In genomic region chrX:135421537-135421931, GRCh38 we compare ENCODE assay signal across 8 cellular contexts. TPM values are rescaled to one million over a fixed set of nuclear protein-coding genes. Genes with fewer than 3 reads are reported as not detected.
DNase-seq lines count a peak whose midpoint lies in the region; ATAC-seq, FAIRE-seq and TF ChIP-seq lines count a peak whose summit lies in the region.

No MANE protein-coding gene starts in this region.

- peak; percentile 92 for ATAC-seq in GM21576 (IDR thresholded peaks at IDR 0.05; ENCODE audit: unreplicated experiment)
- peak; percentile 94 for ATAC-seq in IMR-90 (ENCODE audit: low read depth)
- peak; percentile 85 for ATAC-seq in stimulated activated naive CD8-positive, alpha-beta T cell treated with anti-CD3 and anti-CD28 coated beads, Interleukin-15, amount 100 ng/mL, for 72 hours

- H3K4me1 ChIP-seq in IMR-90 (ENCODE audit: control insufficient read depth, insufficient read depth, low read length) (no peaks in the 10 kb centered on the region), neuron (ENCODE audit: insufficient read depth, low read length) (no peaks in the 10 kb centered on the region)

- H3K4me3 ChIP-seq in IMR-90 (ENCODE audit: insufficient read depth, low read depth, low read length) (peak overlapping the region; percentile 34), neuron (ENCODE audit: low read length) (peak overlapping the region; percentile 51)

- H2AK9ac ChIP-seq in IMR-90 (replicated peaks; ENCODE audit: low read depth, low read length, poor library complexity) = no peak overlapping the region

- no peak overlapping the region for H3K23ac ChIP-seq in IMR-90 (ENCODE audit: low read depth, low read length)

- no peak overlapping the region for H3K18ac ChIP-seq in IMR-90 (ENCODE audit: low read depth, low read length)

- intact Hi-C loops in IMR-90 (cut with micrococcal nuclease) = no loop called here
- intact Hi-C loops in activated T-helper 2 cell treated with anti-CD3 and anti-CD28 coated beads, Interferon-gamma antibody, Interleukin-2, Interleukin-4, amounts not matched to agents 10 μg/mL and 5 μg/mL and 100 μg/mL, durations not matched to agents 14 hours and 24 hours and 36 hours (cut with micrococcal nuclease) = loop anchor here (5.0 kb wide), 2 partner anchors 39 to 124 kb away; no protein-coding TSS in a partner anchor

- CTCF ChIA-PET in IMR-90 (lab: Yijun Ruan, JAX) = interaction anchor here (0.6 kb wide), 1 partner anchor 947 kb away, joined by 3 read pairs; no protein-coding TSS in a partner anchor

- no peak overlapping the region for H4K91ac ChIP-seq in IMR-90 (ENCODE audit: insufficient read depth, low read depth, low read length)

- H3K4ac ChIP-seq in IMR-90 (ENCODE audit: low read depth, low read length) = no peak overlapping the region

- peak overlapping the region; percentile 18 for H3K4me3 Mint-ChIP-seq in activated T-helper 2 cell treated with anti-CD3 and anti-CD28 coated beads, Interferon-gamma antibody, Interleukin-2, Interleukin-4, amounts not matched to agents 10 μg/mL and 5 μg/mL and 100 μg/mL, durations not matched to agents 14 hours and 24 hours and 36 hours (ENCODE audit: low read depth)
- H3K4me3 Mint-ChIP-seq in stimulated activated naive CD8-positive, alpha-beta T cell treated with anti-CD3 and anti-CD28 coated beads, Interleukin-15, amount 100 ng/mL, for 72 hours = peak overlapping the region; percentile 58 to 71

- no peak overlapping the region for H2BK5ac ChIP-seq in IMR-90 (ENCODE audit: low read depth, low read length, poor library complexity, severe bottlenecking)

- no peak overlapping the region for H3K14ac ChIP-seq in IMR-90 (replicated peaks; ENCODE audit: low read depth, low read length)

- H4K20me1 ChIP-seq in IMR-90 (ENCODE audit: insufficient read depth, low read length) = no peaks in the 10 kb centered on the region

- H2AFZ ChIP-seq in IMR-90 (replicated peaks; ENCODE audit: low read length, poor library complexity) (peak overlapping the region; percentile 80), neuron (ENCODE audit: low read depth, low read length) (no peak overlapping the region)

- POLR2A ChIA-PET in IMR-90 (lab: Charles Lee; ENCODE audit: unreplicated experiment) = no interaction called here

- H3K27me3 ChIP-seq in IMR-90 (ENCODE audit: control insufficient read depth, insufficient read depth, low read length) (peaks cover 8% of the 10 kb centered on the region; the same call in 1 of the 2 replicates), neuron (ENCODE audit: insufficient read depth, low read length) (no peaks in the 10 kb centered on the region)

- no peaks in the 10 kb centered on the region for H3K79me1 ChIP-seq in IMR-90 (ENCODE audit: low read depth in 1 of 2, low read length in 2 of 2)

- 50% methylated on average over 6 of the region's 29 CpGs; no CpG with 5 or more reads in 1 of the 2 experiments for WGBS in IMR-90 (ENCODE audit: extremely low coverage in 2 of 2, insufficient read length in 1 of 2), 2 experiments

- H3K4me2 ChIP-seq in IMR-90 (ENCODE audit: low read depth, low read length) = peak overlapping the region; percentile 22; the same call in 1 of the 2 replicates

- no peak overlapping the region for H3K27ac Mint-ChIP-seq in activated T-helper 2 cell treated with anti-CD3 and anti-CD28 coated beads, Interferon-gamma antibody, Interleukin-2, Interleukin-4, amounts not matched to agents 10 μg/mL and 5 μg/mL and 100 μg/mL, durations not matched to agents 14 hours and 24 hours and 36 hours
- H3K27ac Mint-ChIP-seq in stimulated activated naive CD8-positive, alpha-beta T cell treated with anti-CD3 and anti-CD28 coated beads, Interleukin-15, amount 100 ng/mL, for 72 hours = no peak overlapping the region

- no peak overlapping the region for H2BK120ac ChIP-seq in IMR-90 (ENCODE audit: low read depth, low read length)

- H4K5ac ChIP-seq in IMR-90 (ENCODE audit: low read depth, low read length) = no peak overlapping the region

- H3K27me3 Mint-ChIP-seq in activated T-helper 2 cell treated with anti-CD3 and anti-CD28 coated beads, Interferon-gamma antibody, Interleukin-2, Interleukin-4, amounts not matched to agents 10 μg/mL and 5 μg/mL and 100 μg/mL, durations not matched to agents 14 hours and 24 hours and 36 hours (ENCODE audit: low read depth) = peaks cover 22% of the 10 kb centered on the region
- no peaks in the 10 kb centered on the region for H3K27me3 Mint-ChIP-seq in stimulated activated naive CD8-positive, alpha-beta T cell treated with anti-CD3 and anti-CD28 coated beads, Interleukin-15, amount 100 ng/mL, for 72 hours

- H3K56ac ChIP-seq in IMR-90 (ENCODE audit: extremely low read depth, insufficient read depth, low read length) = no peak overlapping the region

- in situ Hi-C loops in IMR-90 (cut with MboI; ENCODE audit: low sequenced_read_pairs) = no loop called here

- H3K9me3 Mint-ChIP-seq in activated T-helper 2 cell treated with anti-CD3 and anti-CD28 coated beads, Interferon-gamma antibody, Interleukin-2, Interleukin-4, amounts not matched to agents 10 μg/mL and 5 μg/mL and 100 μg/mL, durations not matched to agents 14 hours and 24 hours and 36 hours = no peaks in the 10 kb centered on the region
- H3K9me3 Mint-ChIP-seq in stimulated activated naive CD8-positive, alpha-beta T cell treated with anti-CD3 and anti-CD28 coated beads, Interleukin-15, amount 100 ng/mL, for 72 hours = no peaks in the 10 kb centered on the region

- no peak for TF ChIP-seq RAD21 in IMR-90 (IDR thresholded peaks at IDR 0.05; ENCODE audit: low read length)

- no peak overlapping the region for H3K27ac ChIP-seq in IMR-90 (ENCODE audit: insufficient read depth, low read length)

- no peak overlapping the region for H2BK20ac ChIP-seq in IMR-90 (ENCODE audit: low read depth, low read length)

- H2AK5ac ChIP-seq in IMR-90 (ENCODE audit: low read depth, low read length) = no peak overlapping the region

- no peaks in the 10 kb centered on the region for H3K9me1 ChIP-seq in IMR-90 (ENCODE audit: insufficient read depth, low read length)

- H4K8ac ChIP-seq in IMR-90 (ENCODE audit: low read depth in 2 of 2, low read length in 2 of 2) = no peak overlapping the region

- TF ChIP-seq POLR2A in IMR-90 (IDR thresholded peaks at IDR 0.05; ENCODE audit: low read depth, low read length) = no peak

- no peak for FAIRE-seq in RCC 7860 (lab: Jason Lieb, UNC)

- no peaks in the 10 kb centered on the region for H3K4me1 Mint-ChIP-seq in activated T-helper 2 cell treated with anti-CD3 and anti-CD28 coated beads, Interferon-gamma antibody, Interleukin-2, Interleukin-4, amounts not matched to agents 10 μg/mL and 5 μg/mL and 100 μg/mL, durations not matched to agents 14 hours and 24 hours and 36 hours (ENCODE audit: low read depth)
- peaks cover 10% of the 10 kb centered on the region for H3K4me1 Mint-ChIP-seq in stimulated activated naive CD8-positive, alpha-beta T cell treated with anti-CD3 and anti-CD28 coated beads, Interleukin-15, amount 100 ng/mL, for 72 hours

- TF ChIP-seq CTCF in IMR-90 (conservative IDR thresholded peaks at IDR 0.05; ENCODE audit: low read depth, low read length) = no peak

- H3K9me3 ChIP-seq in IMR-90 (ENCODE audit: control insufficient read depth, insufficient read depth, low read length) = no peaks in the 10 kb centered on the region
- no peaks in the 10 kb centered on the region for H3K9me3 ChIP-seq in neuron (ENCODE audit: low read length)

- BruUV-seq in IMR-90 (replicated peaks; lab: Mats Ljungman, UMichigan) = no TSS peak

- H3K36me3 ChIP-seq in IMR-90 (ENCODE audit: control insufficient read depth, insufficient read depth, low read length) = no peaks in the 10 kb centered on the region
- H3K36me3 ChIP-seq in neuron (ENCODE audit: insufficient read depth, low read length) = no peaks in the 10 kb centered on the region

- H2BK15ac ChIP-seq in IMR-90 (ENCODE audit: low read depth, low read length) = no peak overlapping the region

- H3K36me3 Mint-ChIP-seq in activated T-helper 2 cell treated with anti-CD3 and anti-CD28 coated beads, Interferon-gamma antibody, Interleukin-2, Interleukin-4, amounts not matched to agents 10 μg/mL and 5 μg/mL and 100 μg/mL, durations not matched to agents 14 hours and 24 hours and 36 hours (ENCODE audit: low read depth) = no peaks in the 10 kb centered on the region

- dilution Hi-C loops in IMR-90 (cut with HindIII; ENCODE audit: low sequenced_read_pairs, unreplicated experiment) = no loop called here

- H3K9ac ChIP-seq in IMR-90 (ENCODE audit: low read depth, low read length) = no peak overlapping the region

- DNase-seq in D341Med (ENCODE audit: low spot score) = peak; percentile 93
- DNase-seq in IMR-90 = peak; percentile 32
- DNase-seq in RCC 7860 (ENCODE audit: low spot score) = peak; percentile 7
- peak; percentile 81 for DNase-seq in activated T-helper 2 cell treated with anti-CD3 and anti-CD28 coated beads, Interferon-gamma antibody, Interleukin-2, Interleukin-4, amounts not matched to agents 10 μg/mL and 5 μg/mL and 100 μg/mL, durations not matched to agents 14 hours and 24 hours and 36 hours (ENCODE audit: low spot score)
- peak; percentile 29 for DNase-seq in fibroblast of the conjunctiva (ENCODE audit: low read depth)
- DNase-seq in stimulated activated naive CD8-positive, alpha-beta T cell treated with anti-CD3 and anti-CD28 coated beads, Interleukin-15, amount 100 ng/mL, for 72 hours = peak; percentile 79 to 87

TF ChIP-seq in IMR-90, 13 proteins besides CTCF, POLR2A, EP300 and RAD21 (continues in another document):
- no peak for TF ChIP-seq MAFK (IDR thresholded peaks at IDR 0.05; ENCODE audit: low read depth, low read length)
- no peak for TF ChIP-seq MAZ (IDR thresholded peaks at IDR 0.05; ENCODE audit: borderline replicate concordance, low read depth, low read length)
- no peak for TF ChIP-seq RFX5 (IDR thresholded peaks at IDR 0.05; ENCODE audit: low read depth, low read length)
- TF ChIP-seq ELK1 (IDR thresholded peaks at IDR 0.05; ENCODE audit: borderline replicate concordance, low read depth, low read length) = no peak
- TF ChIP-seq FOS (IDR thresholded peaks at IDR 0.05; ENCODE audit: low read depth, low read length) = no peak
- no peak for TF ChIP-seq RCOR1 (IDR thresholded peaks at IDR 0.05; ENCODE audit: insufficient replicate concordance, low read length)

RNA-seq across cellular contexts. Expression of gene SMIM10L2A, which starts 0.2 kb away (rescaled TPM):
- under 0.01 TPM in 2 replicates for total RNA-seq in IMR-90 (2012; rRNA removed)
- 0.09 and 0.10 TPM in 2 replicates for polyA plus RNA-seq in IMR-90 (2012; rRNA removed)
- polyA plus RNA-seq in IMR-90 (2012; cell fraction: cytosol; rRNA removed) = 0.08 and 0.11 TPM in 2 replicates
- polyA plus RNA-seq in IMR-90 (2012; cell fraction: nucleus; rRNA removed; ENCODE audit: low replicate concordance) = 0.22 and 0.32 TPM in 2 replicates
- 0.16 and 0.21 TPM in 2 replicates for total RNA-seq in activated T-helper 2 cell treated with anti-CD3 and anti-CD28 coated beads, Interferon-gamma antibody, Interleukin-2, Interleukin-4, amounts not matched to agents 10 μg/mL and 5 μg/mL and 100 μg/mL, durations not matched to agents 14 hours and 24 hours and 36 hours

Comparison
In these comparisons a context has a peak if more than half of its experiments do, and no peak if none do; other contexts are left out.
1. DNase-seq: peak in every context shown above with its lines; median percentile 93 in D341Med; 83 in stimulated activated naive CD8-positive, alpha-beta T cell treated with anti-CD3 and anti-CD28 coated beads, Interleukin-15, amount 100 ng/mL, for 72 hours; 81 in activated T-helper 2 cell treated with anti-CD3 and anti-CD28 coated beads, Interferon-gamma antibody, Interleukin-2, Interleukin-4, amounts not matched to agents 10 μg/mL and 5 μg/mL and 100 μg/mL, durations not matched to agents 14 hours and 24 hours and 36 hours; 32 in IMR-90; 29 in fibroblast of the conjunctiva; 7 in RCC 7860.